In genomic region chr15:76994496-76994895, GRCh38 we compare ENCODE assay signal across 13 cellular contexts. TPM values are rescaled to one million over a fixed set of nuclear protein-coding genes. Genes with fewer than 3 reads are reported as not detected.
A peak's percentile ranks its signal among the peaks of the same experiment; 100 is the strongest.
DNase-seq lines count a peak whose midpoint lies in the region; ATAC-seq, FAIRE-seq and TF ChIP-seq lines count a peak whose summit lies in the region.
"Had no signal": no experiment of that assay in that cellular context is flagged by ENCODE, and none has a peak within 500 bp of the region (broad histone marks: within the 10 kb centered on the region; RNA-seq: fewer than 3 reads in every experiment).

No MANE protein-coding gene starts in this region.

- no peak overlapping the region for H2BK120ac ChIP-seq in neuronal stem cell (ENCODE audit: low read depth, low read length)

- in situ Hi-C loops in GM12878 (cut with MboI), result no loop called here

- H3K4ac ChIP-seq in neuronal stem cell (ENCODE audit: low read length), result no peak overlapping the region

- no peaks in the 10 kb centered on the region for H3K27me3 ChIP-seq in GM12878 (replicated peaks in 1 of 2; ENCODE audit: control insufficient read depth in 2 of 2, insufficient read depth in 2 of 2, low read length in 1 of 2)
- H3K27me3 ChIP-seq in neuronal stem cell (ENCODE audit: control insufficient read depth in 3 of 3, insufficient read depth in 3 of 3, low read depth in 1 of 3, low read length in 3 of 3), result peaks cover 0 to 52% (median 0%) of the 10 kb centered on the region in 3 experiments

- no peaks in the 10 kb centered on the region for H4K20me1 ChIP-seq in GM12878 (ENCODE audit: control insufficient read depth, insufficient read depth)

- peaks cover 6% of the 10 kb centered on the region for H3K79me2 ChIP-seq in GM12878 (ENCODE audit: control insufficient read depth, insufficient read depth, low read length)

- no peak; the same call in 2 of the 3 replicates for ATAC-seq in GM12878
- ATAC-seq in HG03439 (IDR thresholded peaks at IDR 0.05; ENCODE audit: unreplicated experiment), result no peak
- no peak for ATAC-seq in HG02642 (IDR thresholded peaks at IDR 0.05; ENCODE audit: poor library complexity, unreplicated experiment)

- H4K91ac ChIP-seq in neuronal stem cell (ENCODE audit: low read depth, low read length, poor library complexity), result no peak overlapping the region

- H3K18ac ChIP-seq in neuronal stem cell (ENCODE audit: low read length), result peak overlapping the region; percentile 52

- H3K4me1 ChIP-seq in GM12878 (ENCODE audit: control insufficient read depth, insufficient read depth, low read length) (peaks cover 36% of the 10 kb centered on the region), neuronal stem cell (ENCODE audit: control insufficient read depth in 2 of 2, insufficient read depth in 1 of 2, low read depth in 1 of 2, low read length in 2 of 2) (peaks cover 0 to 5% of the 10 kb centered on the region in 2 donors)

- intact Hi-C loops in CD14-positive monocyte (cut with micrococcal nuclease), result loop anchor here in 1 of 2 donors (10.0 kb wide), 1 partner anchor 70 kb away; no protein-coding TSS in a partner anchor
- intact Hi-C loops in GM12878 (cut with micrococcal nuclease; ENCODE audit: unreplicated experiment), result no loop called here

- peak overlapping the region; percentile 88 to 99 (median 95) for H3K27ac Mint-ChIP-seq in CD14-positive monocyte
- H3K27ac Mint-ChIP-seq in IgD-negative memory B cell, result peak overlapping the region in 2 of 3 donors; percentile 92 to 96
- H3K27ac Mint-ChIP-seq: HFFc6 had no signal

- H2BK5ac ChIP-seq in neuronal stem cell (ENCODE audit: low read length), result no peak overlapping the region

- H3K36me3 Mint-ChIP-seq in CD14-positive monocyte, result peaks cover 16 to 26% of the 10 kb centered on the region in 2 donors
- peaks cover 5% of the 10 kb centered on the region for H3K36me3 Mint-ChIP-seq in IgD-negative memory B cell

- RAD21 ChIA-PET in GM12878 (lab: Charles Lee; ENCODE audit: unreplicated experiment), result interaction anchor here (1.0 to 2.3 kb wide), 11 partner anchors 8 to 187 kb away, joined by 3 to 12 read pairs (median 4); no protein-coding TSS in a partner anchor

- peaks cover 0 to 6% (median 0%) of the 10 kb centered on the region in 3 donors for H3K27me3 Mint-ChIP-seq in CD14-positive monocyte (ENCODE audit: low read depth in 3 of 3)
- no peaks in the 10 kb centered on the region for H3K27me3 Mint-ChIP-seq in IgD-negative memory B cell

- no peak for TF ChIP-seq EP300 in GM12878 (IDR thresholded peaks at IDR 0.05; ENCODE audit: borderline replicate concordance in 1 of 2, control insufficient read depth in 1 of 2, low read depth in 2 of 2, low read length in 2 of 2)

- TF ChIP-seq CTCF in CD14-positive monocyte (IDR thresholded peaks at IDR 0.05) (no peak), GM12878 (IDR thresholded peaks at IDR 0.05 in 2 of 3, conservative IDR thresholded peaks at IDR 0.05 in 1 of 3; ENCODE audit: control insufficient read depth in 2 of 3, extremely low read depth in 1 of 3, insufficient read depth in 1 of 3, low read depth in 3 of 3, low read length in 3 of 3) (no peak)

- no peak for FAIRE-seq in GM12878 (lab: Jason Lieb, UNC)

- SMC1A ChIA-PET in GM12878 (lab: Charles Lee; ENCODE audit: uncharacterized antibody, unreplicated experiment), result interaction anchor here (1.7 to 7.8 kb wide), 2 partner anchors 15 to 28 kb away, joined by 6 to 99 read pairs; no protein-coding TSS in a partner anchor

- H3K9me3 ChIP-seq in GM12878 (replicated peaks; ENCODE audit: control insufficient read depth, insufficient read depth, low read length), result no peaks in the 10 kb centered on the region
- H3K9me3 ChIP-seq in neuronal stem cell (replicated peaks in 1 of 2; ENCODE audit: control insufficient read depth in 2 of 2, insufficient read depth in 1 of 2, low read depth in 1 of 2, low read length in 2 of 2), result no peaks in the 10 kb centered on the region

- H3K4me3 ChIP-seq in GM12878 (no peak overlapping the region), neuronal stem cell (ENCODE audit: low read length in 2 of 2) (no peak overlapping the region)
- H3K4me3 ChIP-seq: smooth muscle cell had no signal

- H3K9me3 Mint-ChIP-seq in CD14-positive monocyte, result peaks cover 0 to 2% (median 0%) of the 10 kb centered on the region in 7 donors
- H3K9me3 Mint-ChIP-seq in IgD-negative memory B cell, result no peaks in the 10 kb centered on the region
- H3K9me3 Mint-ChIP-seq: HFFc6 had no signal

- H3K23ac ChIP-seq in neuronal stem cell (ENCODE audit: low read depth, low read length, poor library complexity), result no peak overlapping the region

- CTCF ChIA-PET in GM12878 (lab: Yijun Ruan, JAX), result interaction anchor here (0.9 to 3.2 kb wide), 3 partner anchors 17 to 36 kb away, joined by 3 to 22 read pairs (median 4); no protein-coding TSS in a partner anchor

- peak overlapping the region; percentile 86 for H2AFZ ChIP-seq in GM12878 (ENCODE audit: control insufficient read depth, low read depth, low read length)
- H2AFZ ChIP-seq in neuronal stem cell (ENCODE audit: low read length), result peak overlapping the region; percentile 82

- DNase-seq in CD14-positive monocyte (ENCODE audit: low spot score) (no peak), GM12878 (ENCODE audit: low read depth, low spot score) (no peak), neuronal stem cell (ENCODE audit: low spot score) (no peak), iPS-NIHi11 (ENCODE audit: low spot score) (no peak), RKO (ENCODE audit: low spot score) (no peak)
- DNase-seq: COR-L47, HFFc6, MM.1S had no signal

- 88% methylated on average over 5 of the region's 6 CpGs for WGBS in GM12878 (ENCODE audit: insufficient coverage, insufficient replicate concordance, low lambda C conversion rate, missing lambda C conversion rate)
- no CpG with 5 or more reads among the region's 6 CpGs for WGBS in neuronal stem cell (ENCODE audit: extremely low coverage in 2 of 2, insufficient read length in 2 of 2, insufficient replicate concordance in 1 of 2), 2 donors

- no peak for TF ChIP-seq RAD21 in GM12878 (IDR thresholded peaks at IDR 0.05; ENCODE audit: insufficient read depth, low read depth, low read length)

- H3K4me1 Mint-ChIP-seq in CD14-positive monocyte, result peaks cover 93% of the 10 kb centered on the region
- H3K4me1 Mint-ChIP-seq in IgD-negative memory B cell, result peaks cover 33 to 41% (median 41%) of the 10 kb centered on the region in 3 donors

- H4K8ac ChIP-seq in neuronal stem cell (ENCODE audit: low read depth, low read length), result no peak overlapping the region

- H3K4me3 Mint-ChIP-seq in CD14-positive monocyte, result peak overlapping the region; percentile 90 to 96
- H3K4me3 Mint-ChIP-seq in IgD-negative memory B cell, result peak overlapping the region; percentile 85 to 95 (median 92)
- H3K4me3 Mint-ChIP-seq: HFFc6 had no signal

- H3K36me3 ChIP-seq in GM12878 (ENCODE audit: control insufficient read depth in 2 of 2, insufficient read depth in 2 of 2, low read length in 1 of 2), result no peaks in the 10 kb centered on the region
- H3K36me3 ChIP-seq in neuronal stem cell (replicated peaks in 1 of 2; ENCODE audit: control insufficient read depth in 2 of 2, insufficient read depth in 2 of 2, low read length in 2 of 2), result no peaks in the 10 kb centered on the region

- peak overlapping the region; percentile 55; the same call in 1 of the 2 replicates for H3K27ac ChIP-seq in GM12878 (ENCODE audit: control insufficient read depth, insufficient read depth)
- H3K27ac ChIP-seq in neuronal stem cell (replicated peaks; ENCODE audit: low read length), result no peak overlapping the region

- peak overlapping the region; percentile 54 for H2BK15ac ChIP-seq in neuronal stem cell (ENCODE audit: low read length)

- H2BK12ac ChIP-seq in neuronal stem cell (ENCODE audit: low read length), result peak overlapping the region; percentile 24

- no TSS peak for BruUV-seq in GM12878 (replicated peaks; lab: Mats Ljungman, UMichigan)

- no peak for TF ChIP-seq POLR2A in GM12878 (IDR thresholded peaks at IDR 0.05; ENCODE audit: low read depth, low read length)

- peak overlapping the region; percentile 84 for H3K4me2 ChIP-seq in GM12878 (ENCODE audit: control insufficient read depth, insufficient read depth)
- H3K4me2 ChIP-seq in neuronal stem cell (ENCODE audit: insufficient read depth, low read length, poor library complexity, severe bottlenecking), result no peak overlapping the region
- H3K4me2 ChIP-seq: smooth muscle cell had no signal

- H2AK5ac ChIP-seq in neuronal stem cell (ENCODE audit: low read depth, low read length), result no peak overlapping the region

- POLR2A ChIA-PET in GM12878 (lab: Charles Lee), result interaction anchor here (1.3 to 4.4 kb wide), 5 partner anchors 8 to 25 kb away, joined by 5 to 19 read pairs (median 6); no protein-coding TSS in a partner anchor

- H3K79me1 ChIP-seq in neuronal stem cell (ENCODE audit: low read depth, low read length), result no peaks in the 10 kb centered on the region

- H3K9ac ChIP-seq in GM12878 (ENCODE audit: control insufficient read depth, insufficient read depth, low read length) (peak overlapping the region; percentile 71; the same call in 1 of the 2 replicates), neuronal stem cell (ENCODE audit: low read depth, low read length, poor library complexity) (no peak overlapping the region)

- H3K14ac ChIP-seq in neuronal stem cell (ENCODE audit: low read length), result peak overlapping the region; percentile 63

TF ChIP-seq in GM12878, 131 proteins besides CTCF, POLR2A, EP300 and RAD21 (continues in another document):
- TF ChIP-seq ZNF217 (IDR thresholded peaks at IDR 0.05), result no peak

RNA-seq across cellular contexts. Expression of gene PSTPIP1, which starts 0.4 kb away (rescaled TPM):
- polyA plus RNA-seq in CD14-positive monocyte (10 to 100 TPM; 85.9 to 86.8 TPM), IgD-negative memory B cell (37.3 TPM), GM12878 (2011; rRNA removed) (2.4 and 3.9 TPM in 2 replicates), GM12878 (2014; fragmentation: Illumina TruSeq; extraction: Trizol) (1.8 and 8.8 TPM in 2 replicates), GM12878 (2014; fragmentation: Nextera tagmentation; extraction: Ambion mirVana) (1 to 10 TPM in 1 of 2 experiments, under 1 TPM in 1; 0.50 to 5.7 TPM), GM12878 (2014; rRNA removed) (23.8 and 23.9 TPM in 2 replicates), GM12878 (2016; fragmentation: Nextera tagmentation; extraction: Ambion mirVana) (10 to 100 TPM; 17.8 to 19.0 TPM)
- total RNA-seq in GM12878 (2013; cell fraction: nucleolus; rRNA removed), result 1.4 and 1.9 TPM in 2 replicates
- total RNA-seq in GM12878 (2014; rRNA removed) (20.1 and 22.6 TPM in 2 replicates), GM12878 (2014; rRNA removed; fragmentation: Illumina TruSeq; extraction: Trizol) (11.2 and 12.0 TPM in 2 replicates), GM12878 (2021) (28.6 and 29.3 TPM in 2 replicates)
- polyA plus RNA-seq in GM12878 (2011; ENCODE audit: low read depth), result 4.1 TPM
- 5.2 and 7.5 TPM in 2 replicates for polyA plus RNA-seq in GM12878 (2011; cell fraction: cytosol; rRNA removed)
- 20.8 and 25.0 TPM in 2 replicates for polyA plus RNA-seq in GM12878 (2011; cell fraction: nucleus; rRNA removed)
- 9.7 and 13.0 TPM in 2 replicates for polyA plus RNA-seq in GM12878 (2012)
- polyA minus RNA-seq in GM12878 (2011; rRNA and poly(A)+ RNA removed), result 1.3 and 3.0 TPM in 2 replicates
- polyA minus RNA-seq in GM12878 (2011; cell fraction: cytosol; rRNA and poly(A)+ RNA removed), result 1.5 and 3.3 TPM in 2 replicates
- polyA minus RNA-seq in GM12878 (2011; cell fraction: nucleus; rRNA and poly(A)+ RNA removed), result 6.8 and 11.0 TPM in 2 replicates
- 2.0 TPM for polyA plus RNA-seq in neuronal stem cell (2013, experiment 1 of 2)
- 1.8 TPM for polyA plus RNA-seq in neuronal stem cell (2013, experiment 2 of 2)
- total RNA-seq: NCI-H460, smooth muscle cell had no signal
